In genomic region chr1:168520052-168520751, GRCh38 we compare ENCODE assay signal across 14 cellular contexts. TPM values are rescaled to one million over a fixed set of nuclear protein-coding genes. Genes with fewer than 3 reads are reported as not detected.
DNase-seq lines count a peak whose midpoint lies in the region; ATAC-seq and TF ChIP-seq lines count a peak whose summit lies in the region.
"Had no signal": no experiment of that assay in that cellular context is flagged by ENCODE, and none has a peak within 500 bp of the region (broad histone marks: within the 10 kb centered on the region; RNA-seq: fewer than 3 reads in every experiment).

No MANE protein-coding gene starts in this region.

- H3K27ac ChIP-seq in HL-60 (replicated peaks): peak overlapping the region; percentile 13; the same call in 1 of the 2 replicates
- H3K27ac ChIP-seq in RWPE1: no peak overlapping the region

- peak overlapping the region; percentile 84 for H3K4me3 Mint-ChIP-seq in natural killer cell treated with Interleukin-12 subunit alpha and Interleukin-12 subunit beta and Interleukin-15 and Interleukin-18, amount 100 ng/mL, for 72 hours
- H3K4me3 Mint-ChIP-seq: nephron progenitor cell had no signal

- no peak overlapping the region for H3K4me3 ChIP-seq in GM06990 (replicated peaks; ENCODE audit: low read depth, low read length)
- H3K4me3 ChIP-seq in HL-60 (replicated peaks; ENCODE audit: insufficient read depth, low read length): no peak overlapping the region
- H3K4me3 ChIP-seq: heart left ventricle, K562 had no signal

- peaks cover 11% of the 10 kb centered on the region for H3K9me3 Mint-ChIP-seq in natural killer cell treated with Interleukin-12 subunit alpha and Interleukin-12 subunit beta and Interleukin-15 and Interleukin-18, amount 100 ng/mL, for 72 hours

- peaks cover 49 to 62% of the 10 kb centered on the region in 2 donors for H3K4me1 Mint-ChIP-seq in natural killer cell treated with Interleukin-12 subunit alpha and Interleukin-12 subunit beta and Interleukin-15 and Interleukin-18, amount 100 ng/mL, for 72 hours (ENCODE audit: low read depth in 2 of 2)

- ATAC-seq in natural killer cell treated with Interleukin-12 subunit alpha and Interleukin-12 subunit beta and Interleukin-15 and Interleukin-18, amount 100 ng/mL, for 72 hours: peak; percentile 96 to 98
- ATAC-seq in HG03045 (IDR thresholded peaks at IDR 0.05; ENCODE audit: unreplicated experiment): no peak
- ATAC-seq: K562 had no signal

- H3K27me3 ChIP-seq in GM06990 (replicated peaks; ENCODE audit: control insufficient read depth, insufficient read depth, low read length) (no peaks in the 10 kb centered on the region), HL-60 (ENCODE audit: insufficient read depth, poor library complexity, severe bottlenecking) (no peaks in the 10 kb centered on the region)
- H3K27me3 ChIP-seq: heart left ventricle had no signal

- DNase-seq in GM06990 (ENCODE audit: extremely low read depth, insufficient read length) (peak; percentile 30), HL-60 (ENCODE audit: low read depth in 1 of 2, low spot score in 1 of 2) (peak in 1 of 2 experiments; percentile 56), islet precursor cell (no peak), RWPE1 (ENCODE audit: low spot score) (no peak), AG20443 (ENCODE audit: low spot score) (no peak)
- DNase-seq in activated CD8-positive, alpha-beta memory T cell treated with anti-CD3 and anti-CD28 coated beads, Interleukin-2, amount 50 U/mL, for 4 hours: peak; percentile 47
- DNase-seq in natural killer cell treated with Interleukin-12 subunit alpha and Interleukin-12 subunit beta and Interleukin-15 and Interleukin-18, amount 100 ng/mL, for 72 hours (ENCODE audit: low spot score): peak; percentile 82
- DNase-seq: COR-L47, heart left ventricle, NCI-H526, nephron progenitor cell, T1000 had no signal

- H3K36me3 ChIP-seq in GM06990 (ENCODE audit: control insufficient read depth, insufficient read depth, low read length): no peaks in the 10 kb centered on the region
- H3K36me3 ChIP-seq: heart left ventricle had no signal

- peaks cover 21% of the 10 kb centered on the region for H3K36me3 Mint-ChIP-seq in natural killer cell treated with Interleukin-12 subunit alpha and Interleukin-12 subunit beta and Interleukin-15 and Interleukin-18, amount 100 ng/mL, for 72 hours

- POLR2A ChIA-PET in RWPE1 (lab: Yijun Ruan, JAX; ENCODE audit: low non-redundant PET): no interaction called here

- H3K27me3 Mint-ChIP-seq in natural killer cell treated with Interleukin-12 subunit alpha and Interleukin-12 subunit beta and Interleukin-15 and Interleukin-18, amount 100 ng/mL, for 72 hours: no peaks in the 10 kb centered on the region

- peak overlapping the region; percentile 88 to 95 for H3K27ac Mint-ChIP-seq in natural killer cell treated with Interleukin-12 subunit alpha and Interleukin-12 subunit beta and Interleukin-15 and Interleukin-18, amount 100 ng/mL, for 72 hours
- H3K27ac Mint-ChIP-seq: nephron progenitor cell had no signal

- CTCF ChIA-PET in RWPE1 (lab: Yijun Ruan, JAX): interaction anchor here (0.6 kb wide), 1 partner anchor 274 kb away, joined by 3 read pairs; no protein-coding TSS in a partner anchor

- no peak for TF ChIP-seq CTCF in GM06990 (IDR thresholded peaks at IDR 0.05; ENCODE audit: insufficient read depth, low read length, poor library complexity, severe bottlenecking)
- TF ChIP-seq CTCF in HL-60 (IDR thresholded peaks at IDR 0.05; ENCODE audit: insufficient read depth, low read length): no peak
- no peak for TF ChIP-seq CTCF in RWPE1 (conservative IDR thresholded peaks at IDR 0.05; ENCODE audit: low read depth)

RNA-seq across cellular contexts. Expression of gene XCL2, which starts 23.6 kb away (rescaled TPM):
- total RNA-seq in natural killer cell treated with Interleukin-12 subunit alpha and Interleukin-12 subunit beta and Interleukin-15 and Interleukin-18, amount 100 ng/mL, for 72 hours: 1 to 10 TPM; 2.7 TPM
- total RNA-seq: K562 had no signal

RNA-seq across cellular contexts. Expression of gene XCL1, which starts 56.2 kb away (rescaled TPM):
- 1 to 10 TPM; 4.1 to 4.4 TPM for total RNA-seq in natural killer cell treated with Interleukin-12 subunit alpha and Interleukin-12 subunit beta and Interleukin-15 and Interleukin-18, amount 100 ng/mL, for 72 hours
- total RNA-seq: K562 had no signal

Comparison
In these comparisons a context has a peak if more than half of its experiments do, and no peak if none do; other contexts are left out.
1. DNase-seq: peak in GM06990 (single experiment), activated CD8-positive, alpha-beta memory T cell treated with anti-CD3 and anti-CD28 coated beads, Interleukin-2, amount 50 U/mL, for 4 hours (single experiment) and natural killer cell treated with Interleukin-12 subunit alpha and Interleukin-12 subunit beta and Interleukin-15 and Interleukin-18, amount 100 ng/mL, for 72 hours (single experiment); none in islet precursor cell (single experiment), RWPE1 (single experiment) and AG20443 (single experiment).